8 cellular contexts compared by ENCODE assay signal in the genomic region with DNA sequence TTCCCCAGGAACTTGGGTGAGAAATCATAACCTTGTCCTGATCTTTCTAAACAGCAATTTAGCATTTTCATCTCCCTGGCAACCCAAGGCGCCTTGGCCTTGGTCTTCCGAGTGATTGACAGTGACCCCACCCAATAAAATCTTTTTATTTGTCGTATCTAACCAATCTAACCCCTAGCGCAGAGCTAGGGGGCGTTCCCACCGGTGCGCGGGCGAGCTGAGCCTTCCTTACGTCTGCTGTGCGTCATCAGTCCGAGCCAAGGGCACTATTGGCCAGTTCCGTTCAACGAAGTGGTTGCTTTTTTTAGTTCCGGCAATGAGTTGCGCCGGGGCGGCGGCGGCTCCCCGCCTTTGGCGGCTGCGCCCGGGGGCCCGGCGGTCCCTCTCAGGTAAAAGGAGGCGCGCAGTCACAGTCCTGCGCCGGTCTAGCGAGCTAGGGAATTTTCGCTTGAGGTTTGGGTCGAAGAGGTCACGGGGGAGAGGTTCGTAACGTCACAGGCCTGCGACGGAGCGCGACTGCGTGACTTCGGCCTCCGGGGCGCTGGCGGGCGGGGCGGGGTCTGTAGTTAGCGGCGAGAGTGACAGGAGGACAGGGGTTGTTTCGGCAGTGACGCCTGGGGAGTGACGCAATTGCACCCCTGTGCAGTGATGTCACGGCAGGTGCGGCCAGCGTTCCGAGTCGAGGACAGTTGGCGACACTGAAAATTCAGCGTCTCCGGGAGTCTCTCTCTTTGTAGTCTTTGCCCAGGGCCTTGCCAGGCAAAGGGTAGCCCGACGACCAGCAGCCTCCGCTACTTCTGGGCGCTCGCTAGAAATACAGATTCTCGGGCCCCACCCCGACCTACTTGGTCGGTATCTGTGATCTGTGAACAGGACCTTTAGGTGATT. TPM values are rescaled to one million over a fixed set of nuclear protein-coding genes. Genes with fewer than 3 reads are reported as not detected.
DNase-seq lines count a peak whose midpoint lies in the region; ATAC-seq, FAIRE-seq and TF ChIP-seq lines count a peak whose summit lies in the region.

A gene (plus strand): TSS at position 266 of the 888 bp plus-strand sequence. CDS start 51 bp downstream, at position 317.

- TF ChIP-seq CTCF in astrocyte (IDR thresholded peaks at IDR 0.05; ENCODE audit: insufficient read depth, low read depth, low read length) (no peak), uterus (IDR thresholded peaks at IDR 0.05) (peak in 2 of 4 experiments; percentile 17 to 18)

- H3K4me3 ChIP-seq in astrocyte (ENCODE audit: insufficient read depth, low read depth, low read length) (peak within 1 kb of the TSS; percentile 85), right cardiac atrium (ENCODE audit: low read length) (peak within 1 kb of the TSS; percentile 65), uterus (peak within 1 kb of the TSS; percentile 79 to 81)

- no peaks in the 10 kb centered on the region for H3K9me3 ChIP-seq in astrocyte (ENCODE audit: insufficient read depth, low read depth, low read length)
- H3K9me3 ChIP-seq in right cardiac atrium (ENCODE audit: control insufficient read depth, low read length), result no peaks in the 10 kb centered on the region
- H3K9me3 ChIP-seq in uterus, result no peaks in the 10 kb centered on the region

- peak within 1 kb of the TSS; percentile 94 for H3K4me3 Mint-ChIP-seq in astrocyte (ENCODE audit: unreplicated experiment)

- H3K4me1 Mint-ChIP-seq in astrocyte (ENCODE audit: low read depth, unreplicated experiment), result peaks cover 3% of the 10 kb centered on the region

- H3K4me2 ChIP-seq in astrocyte (ENCODE audit: low read length), result peak within 1 kb of the TSS; percentile 91

- ATAC-seq in GM18505 (IDR thresholded peaks at IDR 0.05; ENCODE audit: unreplicated experiment), result peak; percentile 88
- peak; percentile 90 for ATAC-seq in HG02973 (IDR thresholded peaks at IDR 0.05; ENCODE audit: unreplicated experiment)
- ATAC-seq in right cardiac atrium, result peak; percentile 98 to 99

- H3K27ac ChIP-seq in astrocyte (ENCODE audit: low read depth, low read length) (peak within 1 kb of the TSS; percentile 99), right cardiac atrium (ENCODE audit: low read length) (peak within 1 kb of the TSS; percentile 97), uterus (peak within 1 kb of the TSS; percentile 98)

- H3K79me2 ChIP-seq in astrocyte (ENCODE audit: insufficient read depth, low read length), result peaks cover 7% of the 10 kb centered on the region

- no peaks in the 10 kb centered on the region for H3K27me3 ChIP-seq in astrocyte (ENCODE audit: insufficient read depth, low read length)
- no peaks in the 10 kb centered on the region for H3K27me3 ChIP-seq in right cardiac atrium (ENCODE audit: control insufficient read depth, insufficient read depth)
- H3K27me3 ChIP-seq in uterus, result no peaks in the 10 kb centered on the region

- FAIRE-seq in astrocyte (lab: Jason Lieb, UNC), result peak; percentile 60

- peak within 1 kb of the TSS; percentile 93 for H3K27ac Mint-ChIP-seq in astrocyte (ENCODE audit: unreplicated experiment)

- H3K9me3 Mint-ChIP-seq in astrocyte (ENCODE audit: unreplicated experiment), result no peaks in the 10 kb centered on the region

- H3K36me3 ChIP-seq in astrocyte (ENCODE audit: insufficient read depth, low read length) (no peaks in the 10 kb centered on the region), uterus (no peaks in the 10 kb centered on the region)

- no peaks in the 10 kb centered on the region for H4K20me1 ChIP-seq in astrocyte (ENCODE audit: insufficient read depth, low read length)

- H3K9ac ChIP-seq in astrocyte (ENCODE audit: low read length), result peak within 1 kb of the TSS; percentile 96

- peak; percentile 99 for DNase-seq in NCI-H2029 (lab: John Stamatoyannopoulos, UW)
- peak; percentile 98 for DNase-seq in T-helper 22 cell (ENCODE audit: low read depth)
- DNase-seq in astrocyte (ENCODE audit: low read depth), result peak; percentile 100
- DNase-seq in right cardiac atrium, result peak; percentile 99
- peak; percentile 99 for DNase-seq in pulmonary artery endothelial cell (ENCODE audit: low read depth, low spot score)
- DNase-seq in uterus, result peak; percentile 97 to 99

- peak within 1 kb of the TSS; percentile 71 for H2AFZ ChIP-seq in astrocyte (ENCODE audit: low read depth, low read length)

- no peaks in the 10 kb centered on the region for H3K4me1 ChIP-seq in astrocyte (ENCODE audit: insufficient read depth, low read length)
- no peaks in the 10 kb centered on the region for H3K4me1 ChIP-seq in right cardiac atrium (ENCODE audit: control insufficient read depth, insufficient read depth, low read length)
- peaks cover 3 to 4% of the 10 kb centered on the region in 2 donors for H3K4me1 ChIP-seq in uterus

- TF ChIP-seq POLR2A in GM18505 (IDR thresholded peaks at IDR 0.05; ENCODE audit: borderline replicate concordance, extremely low read depth, insufficient read depth, insufficient read length) (peak; percentile 62), uterus (IDR thresholded peaks at IDR 0.05) (peak; percentile 29 to 63)

- H3K36me3 Mint-ChIP-seq in astrocyte (ENCODE audit: low read depth, unreplicated experiment), result peaks cover 3% of the 10 kb centered on the region

- H3K27me3 Mint-ChIP-seq in astrocyte (ENCODE audit: low read depth, unreplicated experiment), result no peaks in the 10 kb centered on the region

- under 1% methylated on average over 68 of the region's 68 CpGs for WGBS in right cardiac atrium

- intact Hi-C loops in right cardiac atrium (cut with DNase I) (loop anchor here in 1 of 4 donors (5.0 to 10.0 kb wide), 2 partner anchors 85 to 263 kb away; a partner anchor contains a TSS), uterus (cut with DNase I; ENCODE audit: low total_unique reads) (no loop called here)

RNA-seq across cellular contexts. Expression of the gene that starts here (rescaled TPM):
- total RNA-seq in astrocyte, result 11.3 and 14.0 TPM in 2 replicates
- 10 to 100 TPM; 32.1 to 36.5 (median 33.8) TPM for total RNA-seq in right cardiac atrium
- 28.7 TPM for polyA plus RNA-seq in right cardiac atrium
- total RNA-seq in pulmonary artery endothelial cell, result 23.8 and 31.8 TPM in 2 replicates
- total RNA-seq in uterus, result 10 to 100 TPM in 3 of 4 donors, 1 to 10 TPM in 1; 9.7 to 40.2 (median 27.3) TPM

Comparison
In these comparisons a context has a peak if more than half of its experiments do, and no peak if none do; other contexts are left out.
1. Peak in every context shown above with its lines: DNase-seq, ATAC-seq, H3K4me3 ChIP-seq and H3K27ac ChIP-seq.